8 cellular contexts compared by ENCODE assay signal in the genomic region with DNA sequence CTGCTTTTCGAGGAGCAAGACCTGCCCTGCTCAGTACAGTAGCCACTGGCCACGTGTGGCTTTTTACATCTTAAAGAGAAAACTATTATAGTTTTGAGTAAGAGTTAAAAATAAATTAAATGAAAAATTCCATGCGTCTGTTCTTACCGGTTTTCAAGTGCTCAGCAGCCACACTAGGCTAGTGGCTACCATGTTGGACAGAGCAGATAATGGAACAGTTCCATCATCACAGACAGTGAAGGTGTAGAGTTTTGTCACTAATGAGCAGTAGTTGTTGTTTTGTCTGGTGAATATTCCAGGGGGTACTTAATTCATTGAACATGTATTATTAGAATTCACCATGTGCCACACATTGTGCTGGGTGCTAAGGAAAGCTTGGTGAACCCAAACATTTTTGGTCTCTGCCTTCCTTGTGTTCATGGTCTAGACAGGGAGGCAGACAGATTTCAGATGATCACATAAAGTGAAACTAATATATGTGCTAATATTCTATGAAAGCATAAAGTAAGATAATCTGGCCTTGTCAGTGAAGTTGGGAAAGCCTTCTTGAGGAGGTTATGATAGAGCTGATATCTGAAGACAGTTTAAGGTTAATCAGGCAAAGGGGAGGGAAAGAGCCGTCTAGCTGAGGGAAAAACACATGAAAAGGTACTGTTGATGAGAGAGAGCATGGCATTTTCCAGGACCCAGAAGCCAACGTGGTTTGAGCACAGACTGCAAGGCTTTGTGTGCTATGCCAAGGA. TPM values are rescaled to one million over a fixed set of nuclear protein-coding genes. Genes with fewer than 3 reads are reported as not detected.
DNase-seq lines count a peak whose midpoint lies in the region; ATAC-seq and TF ChIP-seq lines count a peak whose summit lies in the region.

No MANE protein-coding gene starts in this region.

- TF ChIP-seq CTCF in WTC11 (IDR thresholded peaks at IDR 0.05), result no peak
- TF ChIP-seq CTCF in thoracic aorta (IDR thresholded peaks at IDR 0.05), result no peak

- no peaks in the 10 kb centered on the region for H3K9me3 Mint-ChIP-seq in activated CD4-positive, alpha-beta T cell treated with anti-CD3 and anti-CD28 coated beads for 36 hours (ENCODE audit: low read depth)
- H3K9me3 Mint-ChIP-seq in WTC11 (no peaks in the 10 kb centered on the region), immature natural killer cell (no peaks in the 10 kb centered on the region)

- H3K36me3 Mint-ChIP-seq in activated CD4-positive, alpha-beta T cell treated with anti-CD3 and anti-CD28 coated beads for 36 hours (ENCODE audit: low read depth), result peaks cover 7% of the 10 kb centered on the region
- H3K36me3 Mint-ChIP-seq in WTC11, result no peaks in the 10 kb centered on the region
- H3K36me3 Mint-ChIP-seq in immature natural killer cell, result no peaks in the 10 kb centered on the region

- peak overlapping the region; percentile 93 for H3K4me3 ChIP-seq in thoracic aorta

- H3K27ac ChIP-seq in thoracic aorta, result no peak overlapping the region

- H3K4me1 Mint-ChIP-seq in activated CD4-positive, alpha-beta T cell treated with anti-CD3 and anti-CD28 coated beads for 36 hours, result peaks cover 30% of the 10 kb centered on the region
- H3K4me1 Mint-ChIP-seq in WTC11 (peaks cover 17% of the 10 kb centered on the region), immature natural killer cell (peaks cover 19 to 41% of the 10 kb centered on the region in 2 donors)

- no peaks in the 10 kb centered on the region for H3K27me3 Mint-ChIP-seq in activated CD4-positive, alpha-beta T cell treated with anti-CD3 and anti-CD28 coated beads for 36 hours
- H3K27me3 Mint-ChIP-seq in WTC11 (ENCODE audit: low read depth) (peaks cover 20% of the 10 kb centered on the region), immature natural killer cell (ENCODE audit: low read depth in 3 of 3) (peaks cover 0 to 9% (median 4%) of the 10 kb centered on the region in 3 donors)

- intact Hi-C loops in activated CD4-positive, alpha-beta T cell treated with anti-CD3 and anti-CD28 coated beads for 36 hours (cut with DNase I, micrococcal nuclease), result loop anchor here in 1 of 2 experiments (1.0 to 10.0 kb wide), 9 partner anchors 94 to 1570 kb away; a partner anchor contains a TSS

- POLR2A ChIA-PET in activated CD4-positive, alpha-beta T cell treated with anti-CD3 and anti-CD28 coated beads for 36 hours (lab: Charles Lee), result no interaction called here
- POLR2A ChIA-PET in WTC11 (lab: Charles Lee), result no interaction called here

- no peaks in the 10 kb centered on the region for H3K9me3 ChIP-seq in thoracic aorta

- no peaks in the 10 kb centered on the region for H3K36me3 ChIP-seq in thoracic aorta

- CTCF ChIA-PET in activated CD4-positive, alpha-beta T cell treated with anti-CD3 and anti-CD28 coated beads for 36 hours (lab: Charles Lee), result interaction anchor here (0.8 to 1.5 kb wide), 2 partner anchors 14 to 93 kb away, joined by 3 to 4 read pairs; no protein-coding TSS in a partner anchor
- CTCF ChIA-PET in WTC11 (lab: Charles Lee), result interaction anchor here (2.2 kb wide), 1 partner anchor 96 kb away, joined by 16 read pairs; no protein-coding TSS in a partner anchor

- peak overlapping the region; percentile 56 for H3K27ac Mint-ChIP-seq in activated CD4-positive, alpha-beta T cell treated with anti-CD3 and anti-CD28 coated beads for 36 hours
- H3K27ac Mint-ChIP-seq in WTC11, result no peak overlapping the region; the same call in 1 of the 2 replicates
- H3K27ac Mint-ChIP-seq in immature natural killer cell, result peak overlapping the region; percentile 90 to 97 (median 92)

- no peak for ATAC-seq in activated CD4-positive, alpha-beta T cell treated with anti-CD3 and anti-CD28 coated beads for 36 hours
- ATAC-seq in WTC11, result no peak
- ATAC-seq in thoracic aorta (ENCODE audit: insufficient number of reproducible peaks, low FRiP score, low read depth), result no peak
- no peak for ATAC-seq in GM19023 (IDR thresholded peaks at IDR 0.05; ENCODE audit: unreplicated experiment)
- ATAC-seq in HG03139 (IDR thresholded peaks at IDR 0.05; ENCODE audit: unreplicated experiment), result no peak
- ATAC-seq in HG02588 (IDR thresholded peaks at IDR 0.05; ENCODE audit: unreplicated experiment), result no peak

- H3K27me3 ChIP-seq in thoracic aorta (replicated peaks; ENCODE audit: insufficient read depth), result no peaks in the 10 kb centered on the region

- peaks cover 5 to 18% of the 10 kb centered on the region in 2 donors for H3K4me1 ChIP-seq in thoracic aorta (ENCODE audit: control insufficient read depth in 1 of 2, low read depth in 2 of 2)

- peak overlapping the region; percentile 91 for H3K4me3 Mint-ChIP-seq in activated CD4-positive, alpha-beta T cell treated with anti-CD3 and anti-CD28 coated beads for 36 hours
- peak overlapping the region; percentile 94 for H3K4me3 Mint-ChIP-seq in WTC11
- H3K4me3 Mint-ChIP-seq in immature natural killer cell, result peak overlapping the region; percentile 84 to 93 (median 89)

- no peak for DNase-seq in activated CD4-positive, alpha-beta T cell treated with anti-CD3 and anti-CD28 coated beads for 36 hours
- DNase-seq in activated CD4-positive, alpha-beta T cell treated with anti-CD3 and anti-CD28 coated beads for 4 hours, result no peak
- DNase-seq in WTC11 (ENCODE audit: low spot score), result no peak
- no peak for DNase-seq in immature natural killer cell
- no peak for DNase-seq in thoracic aorta (ENCODE audit: low spot score)

TF ChIP-seq in WTC11, 78 proteins besides CTCF, POLR2A, EP300 and RAD21 (continues in another document):
- TF ChIP-seq OVOL2 (CRISPR knock-in tag; IDR thresholded peaks at IDR 0.05; ENCODE audit: borderline replicate concordance) (no peak), NR1H2 (CRISPR knock-in tag; IDR thresholded peaks at IDR 0.05) (no peak), SP1 (CRISPR knock-in tag; conservative IDR thresholded peaks at IDR 0.05) (no peak), ZNF416 (CRISPR knock-in tag; IDR thresholded peaks at IDR 0.05) (no peak), MYBL2 (CRISPR knock-in tag; IDR thresholded peaks at IDR 0.05) (no peak), ZNF263 (CRISPR knock-in tag; IDR thresholded peaks at IDR 0.05; ENCODE audit: low read depth) (no peak), ZBTB21 (CRISPR knock-in tag; IDR thresholded peaks at IDR 0.05; ENCODE audit: borderline replicate concordance) (no peak), RELA (CRISPR knock-in tag; IDR thresholded peaks at IDR 0.05; ENCODE audit: borderline replicate concordance) (no peak), CBFB (CRISPR knock-in tag; IDR thresholded peaks at IDR 0.05; ENCODE audit: low read depth) (no peak)
- TF ChIP-seq, protein P1, sequence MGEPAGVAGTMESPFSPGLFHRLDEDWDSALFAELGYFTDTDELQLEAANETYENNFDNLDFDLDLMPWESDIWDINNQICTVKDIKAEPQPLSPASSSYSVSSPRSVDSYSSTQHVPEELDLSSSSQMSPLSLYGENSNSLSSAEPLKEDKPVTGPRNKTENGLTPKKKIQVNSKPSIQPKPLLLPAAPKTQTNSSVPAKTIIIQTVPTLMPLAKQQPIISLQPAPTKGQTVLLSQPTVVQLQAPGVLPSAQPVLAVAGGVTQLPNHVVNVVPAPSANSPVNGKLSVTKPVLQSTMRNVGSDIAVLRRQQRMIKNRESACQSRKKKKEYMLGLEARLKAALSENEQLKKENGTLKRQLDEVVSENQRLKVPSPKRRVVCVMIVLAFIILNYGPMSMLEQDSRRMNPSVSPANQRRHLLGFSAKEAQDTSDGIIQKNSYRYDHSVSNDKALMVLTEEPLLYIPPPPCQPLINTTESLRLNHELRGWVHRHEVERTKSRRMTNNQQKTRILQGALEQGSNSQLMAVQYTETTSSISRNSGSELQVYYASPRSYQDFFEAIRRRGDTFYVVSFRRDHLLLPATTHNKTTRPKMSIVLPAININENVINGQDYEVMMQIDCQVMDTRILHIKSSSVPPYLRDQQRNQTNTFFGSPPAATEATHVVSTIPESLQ (CRISPR knock-in tag; IDR thresholded peaks at IDR 0.05), result no peak
- TF ChIP-seq, protein P2, sequence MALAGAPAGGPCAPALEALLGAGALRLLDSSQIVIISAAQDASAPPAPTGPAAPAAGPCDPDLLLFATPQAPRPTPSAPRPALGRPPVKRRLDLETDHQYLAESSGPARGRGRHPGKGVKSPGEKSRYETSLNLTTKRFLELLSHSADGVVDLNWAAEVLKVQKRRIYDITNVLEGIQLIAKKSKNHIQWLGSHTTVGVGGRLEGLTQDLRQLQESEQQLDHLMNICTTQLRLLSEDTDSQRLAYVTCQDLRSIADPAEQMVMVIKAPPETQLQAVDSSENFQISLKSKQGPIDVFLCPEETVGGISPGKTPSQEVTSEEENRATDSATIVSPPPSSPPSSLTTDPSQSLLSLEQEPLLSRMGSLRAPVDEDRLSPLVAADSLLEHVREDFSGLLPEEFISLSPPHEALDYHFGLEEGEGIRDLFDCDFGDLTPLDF (CRISPR knock-in tag; IDR thresholded peaks at IDR 0.05), result no peak
- TF ChIP-seq, protein P3, sequence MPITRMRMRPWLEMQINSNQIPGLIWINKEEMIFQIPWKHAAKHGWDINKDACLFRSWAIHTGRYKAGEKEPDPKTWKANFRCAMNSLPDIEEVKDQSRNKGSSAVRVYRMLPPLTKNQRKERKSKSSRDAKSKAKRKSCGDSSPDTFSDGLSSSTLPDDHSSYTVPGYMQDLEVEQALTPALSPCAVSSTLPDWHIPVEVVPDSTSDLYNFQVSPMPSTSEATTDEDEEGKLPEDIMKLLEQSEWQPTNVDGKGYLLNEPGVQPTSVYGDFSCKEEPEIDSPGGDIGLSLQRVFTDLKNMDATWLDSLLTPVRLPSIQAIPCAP (CRISPR knock-in tag; IDR thresholded peaks at IDR 0.05), result no peak
- TF ChIP-seq, protein P4, sequence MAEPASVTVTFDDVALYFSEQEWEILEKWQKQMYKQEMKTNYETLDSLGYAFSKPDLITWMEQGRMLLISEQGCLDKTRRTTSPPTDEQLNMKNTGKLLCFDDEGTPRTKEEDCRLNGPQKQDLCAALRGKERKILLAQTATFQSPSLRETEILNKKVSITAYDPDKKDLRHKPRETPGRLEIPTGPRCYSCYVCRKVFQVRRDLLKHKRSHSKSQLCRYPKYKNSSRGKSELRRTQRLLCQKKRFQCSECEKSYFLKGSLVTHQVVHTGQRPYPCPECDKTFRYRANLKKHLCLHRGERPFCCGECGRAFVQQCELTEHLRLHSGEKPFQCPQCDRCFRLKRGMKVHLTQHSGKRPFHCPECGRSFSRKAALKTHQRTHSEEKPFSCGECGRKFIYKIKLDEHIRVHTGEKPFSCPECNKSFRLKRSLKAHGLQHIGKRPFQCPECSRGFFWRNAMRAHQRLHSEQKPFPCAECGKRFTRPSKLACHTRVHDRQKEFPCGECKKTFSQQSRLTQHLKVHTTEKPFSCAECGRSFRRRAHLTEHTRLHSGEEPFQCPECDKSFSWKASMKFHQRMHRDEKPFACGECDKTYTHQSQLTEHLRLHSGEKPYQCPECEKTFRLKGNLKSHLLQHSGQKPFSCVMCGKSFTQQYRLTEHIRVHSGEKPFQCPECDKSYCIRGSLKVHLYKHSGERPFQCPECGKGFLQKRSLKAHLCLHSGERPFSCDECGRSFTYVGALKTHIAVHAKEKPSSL (CRISPR knock-in tag; conservative IDR thresholded peaks at IDR 0.05), result no peak

RNA-seq across cellular contexts. Expression of a gene that starts 1.4 kb away (rescaled TPM):
- 10 to 100 TPM; 19.2 to 24.0 TPM for total RNA-seq in activated CD4-positive, alpha-beta T cell treated with anti-CD3 and anti-CD28 coated beads for 36 hours
- total RNA-seq in WTC11 (2021), result 29.2 to 37.3 TPM (median 34.7 TPM) in 3 replicates
- 1 to 10 TPM; 1.5 to 6.4 (median 3.0) TPM for polyA plus RNA-seq in immature natural killer cell
- 10 to 100 TPM; 30.7 to 41.6 TPM for total RNA-seq in thoracic aorta
